ENCODE assay signal across 9 cellular contexts in genomic region chr2:240559271-240559670, GRCh38. TPM values are rescaled to one million over a fixed set of nuclear protein-coding genes. Genes with fewer than 3 reads are reported as not detected.
DNase-seq lines count a peak whose midpoint lies in the region; ATAC-seq, FAIRE-seq and TF ChIP-seq lines count a peak whose summit lies in the region.
"Had no signal": no experiment of that assay in that cellular context is flagged by ENCODE, and none has a peak within 500 bp of the region (broad histone marks: within the 10 kb centered on the region; RNA-seq: fewer than 3 reads in every experiment).

No MANE protein-coding gene starts in this region.

- FAIRE-seq in GM12892 (lab: Jason Lieb, UNC) = no peak

- CTCF ChIA-PET in activated CD8-positive, alpha-beta memory T cell treated with anti-CD3 and anti-CD28 coated beads, Interleukin-2, amount 10 ng/mL, durations not matched to agents 7 days and 5 days (lab: Charles Lee) = interaction anchor here (1.7 kb wide), 1 partner anchor 45 kb away, joined by 6 read pairs; no protein-coding TSS in a partner anchor

- H3K4me1 Mint-ChIP-seq in activated CD8-positive, alpha-beta memory T cell treated with anti-CD3 and anti-CD28 coated beads, Interleukin-2, amount 10 ng/mL, durations not matched to agents 7 days and 5 days = peaks cover 63% of the 10 kb centered on the region
- H3K4me1 Mint-ChIP-seq in immature natural killer cell = peaks cover 65 to 67% of the 10 kb centered on the region in 2 donors

- TF ChIP-seq CTCF in GM13976 (IDR thresholded peaks at IDR 0.05; ENCODE audit: borderline replicate concordance, control extremely low read depth, extremely low read depth, insufficient read depth, missing control alignments) = no peak

- peak overlapping the region; percentile 57 for H3K27ac Mint-ChIP-seq in activated CD8-positive, alpha-beta memory T cell treated with anti-CD3 and anti-CD28 coated beads, Interleukin-2, amount 10 ng/mL, durations not matched to agents 7 days and 5 days
- H3K27ac Mint-ChIP-seq in immature natural killer cell = peak overlapping the region; percentile 76 to 95 (median 92)

- in situ Hi-C loops in GM13976 (cut with MboI; ENCODE audit: low sequenced_read_pairs, unreplicated experiment) = no loop called here

- ATAC-seq in activated CD8-positive, alpha-beta memory T cell treated with anti-CD3 and anti-CD28 coated beads, Interleukin-2, amount 10 ng/mL, durations not matched to agents 7 days and 5 days = no peak
- ATAC-seq in GM21447 (IDR thresholded peaks at IDR 0.05; ENCODE audit: unreplicated experiment) = no peak

- peaks cover 36% of the 10 kb centered on the region for H3K36me3 Mint-ChIP-seq in activated CD8-positive, alpha-beta memory T cell treated with anti-CD3 and anti-CD28 coated beads, Interleukin-2, amount 10 ng/mL, durations not matched to agents 7 days and 5 days
- peaks cover 0 to 9% (median 3%) of the 10 kb centered on the region in 3 donors for H3K36me3 Mint-ChIP-seq in immature natural killer cell

- peak; percentile 12 for DNase-seq in stimulated activated CD4-positive, alpha-beta T cell treated with anti-CD3 and anti-CD28 coated beads, Interleukin-15, amount 100 ng/mL, for 24 hours
- DNase-seq in stimulated activated CD4-positive, alpha-beta T cell treated with anti-CD3 and anti-CD28 coated beads, Interleukin-4, amount 100 ng/mL, for 1 hour = no peak
- peak; percentile 41 for DNase-seq in activated CD8-positive, alpha-beta memory T cell treated with anti-CD3 and anti-CD28 coated beads, Interleukin-2, amount 10 ng/mL, durations not matched to agents 7 days and 5 days
- DNase-seq in immature natural killer cell (no peak), OCI-M1 (lab: John Stamatoyannopoulos, UW) (no peak), GM13976 (ENCODE audit: low spot score) (no peak), GM12892 (ENCODE audit: insufficient read length) (no peak)
- DNase-seq: SJCRH30 had no signal

- H3K27me3 Mint-ChIP-seq in activated CD8-positive, alpha-beta memory T cell treated with anti-CD3 and anti-CD28 coated beads, Interleukin-2, amount 10 ng/mL, durations not matched to agents 7 days and 5 days = no peaks in the 10 kb centered on the region
- peaks cover 5 to 10% (median 9%) of the 10 kb centered on the region in 3 donors for H3K27me3 Mint-ChIP-seq in immature natural killer cell (ENCODE audit: low read depth in 3 of 3)

- H3K4me3 Mint-ChIP-seq in activated CD8-positive, alpha-beta memory T cell treated with anti-CD3 and anti-CD28 coated beads, Interleukin-2, amount 10 ng/mL, durations not matched to agents 7 days and 5 days = peak overlapping the region; percentile 71
- H3K4me3 Mint-ChIP-seq in immature natural killer cell = peak overlapping the region; percentile 78 to 89 (median 87)

- TF ChIP-seq POLR2A in GM12892 (IDR thresholded peaks at IDR 0.05; ENCODE audit: low read depth, low read length) = no peak

- H3K9me3 Mint-ChIP-seq in activated CD8-positive, alpha-beta memory T cell treated with anti-CD3 and anti-CD28 coated beads, Interleukin-2, amount 10 ng/mL, durations not matched to agents 7 days and 5 days (ENCODE audit: low read depth) = no peaks in the 10 kb centered on the region
- H3K9me3 Mint-ChIP-seq in immature natural killer cell = no peaks in the 10 kb centered on the region

RNA-seq across cellular contexts. Expression of gene DUSP28, which starts 0.9 kb away (rescaled TPM):
- total RNA-seq in activated CD8-positive, alpha-beta memory T cell treated with anti-CD3 and anti-CD28 coated beads, Interleukin-2, amount 10 ng/mL, durations not matched to agents 7 days and 5 days = 10 to 100 TPM; 10.0 to 10.1 TPM
- 10 to 100 TPM; 13.7 to 27.4 (median 27.4) TPM for polyA plus RNA-seq in immature natural killer cell
- 7.3 TPM for polyA plus RNA-seq in GM12892 (2012; ENCODE audit: missing spikeins)

RNA-seq across cellular contexts. Expression of gene ANKMY1, which starts 1.5 kb away (rescaled TPM):
- total RNA-seq in activated CD8-positive, alpha-beta memory T cell treated with anti-CD3 and anti-CD28 coated beads, Interleukin-2, amount 10 ng/mL, durations not matched to agents 7 days and 5 days = 10 to 100 TPM; 21.3 to 33.5 TPM
- 10 to 100 TPM in 1 of 3 donors, 1 to 10 TPM in 2; 5.6 to 12.4 (median 7.3) TPM for polyA plus RNA-seq in immature natural killer cell
- 9.9 TPM for polyA plus RNA-seq in GM12892 (2012; ENCODE audit: missing spikeins)

RNA-seq across cellular contexts. Expression of gene RNPEPL1, which starts 9.0 kb away (rescaled TPM):
- 100 to 1,000 TPM; 101 to 152 TPM for total RNA-seq in activated CD8-positive, alpha-beta memory T cell treated with anti-CD3 and anti-CD28 coated beads, Interleukin-2, amount 10 ng/mL, durations not matched to agents 7 days and 5 days
- polyA plus RNA-seq in immature natural killer cell = 10 to 100 TPM; 46.5 to 51.4 (median 49.9) TPM
- 10.2 TPM for polyA plus RNA-seq in GM12892 (2012; ENCODE audit: missing spikeins)

RNA-seq across cellular contexts. Expression of gene CAPN10, which starts 27.3 kb away (rescaled TPM):
- 10 to 100 TPM; 54.0 to 75.8 TPM for total RNA-seq in activated CD8-positive, alpha-beta memory T cell treated with anti-CD3 and anti-CD28 coated beads, Interleukin-2, amount 10 ng/mL, durations not matched to agents 7 days and 5 days
- polyA plus RNA-seq in immature natural killer cell = 10 to 100 TPM in 2 of 3 donors, 1 to 10 TPM in 1; 9.7 to 22.5 (median 11.6) TPM
- 12.0 TPM for polyA plus RNA-seq in GM12892 (2012; ENCODE audit: missing spikeins)

Comparison
In these comparisons a context has a peak if more than half of its experiments do, and no peak if none do; other contexts are left out.
1. DNase-seq: peak in stimulated activated CD4-positive, alpha-beta T cell treated with anti-CD3 and anti-CD28 coated beads, Interleukin-15, amount 100 ng/mL, for 24 hours (single experiment) and activated CD8-positive, alpha-beta memory T cell treated with anti-CD3 and anti-CD28 coated beads, Interleukin-2, amount 10 ng/mL, durations not matched to agents 7 days and 5 days (single experiment); none in stimulated activated CD4-positive, alpha-beta T cell treated with anti-CD3 and anti-CD28 coated beads, Interleukin-4, amount 100 ng/mL, for 1 hour (single experiment), immature natural killer cell (0 of 3), OCI-M1 (single experiment), GM13976 (single experiment) and GM12892 (single experiment).